ENCODE assay signal across 10 cellular contexts in genomic region chr2:238220892-238221521, GRCh38. TPM values are rescaled to one million over a fixed set of nuclear protein-coding genes. Genes with fewer than 3 reads are reported as not detected.
DNase-seq lines count a peak whose midpoint lies in the region; ATAC-seq and TF ChIP-seq lines count a peak whose summit lies in the region.
"Had no signal": no experiment of that assay in that cellular context is flagged by ENCODE, and none has a peak within 500 bp of the region (broad histone marks: within the 10 kb centered on the region; RNA-seq: fewer than 3 reads in every experiment).

No MANE protein-coding gene starts in this region.

- peak overlapping the region in 1 of 2 donors; percentile 47 for H3K4me3 ChIP-seq in stomach smooth muscle (ENCODE audit: low read length in 2 of 2)

- no peaks in the 10 kb centered on the region for H3K36me3 Mint-ChIP-seq in activated CD4-positive, alpha-beta T cell treated with anti-CD3 and anti-CD28 coated beads, Interleukin-2, amount 10 ng/mL, durations not matched to agents 24 days and 14 days (ENCODE audit: low read depth)
- H3K36me3 Mint-ChIP-seq in activated CD4-positive, alpha-beta T cell treated with anti-CD3 and anti-CD28 coated beads, Interleukin-2, amount 10 ng/mL, durations not matched to agents 7 days and 5 days (ENCODE audit: low read depth), result no peaks in the 10 kb centered on the region
- peaks cover 2% of the 10 kb centered on the region for H3K36me3 Mint-ChIP-seq in progenitor cell of endocrine pancreas (ENCODE audit: insufficient read depth)

- peak overlapping the region; percentile 41 for H3K4me3 Mint-ChIP-seq in activated CD4-positive, alpha-beta T cell treated with anti-CD3 and anti-CD28 coated beads, Interleukin-2, amount 10 ng/mL, durations not matched to agents 24 days and 14 days
- H3K4me3 Mint-ChIP-seq in activated CD4-positive, alpha-beta T cell treated with anti-CD3 and anti-CD28 coated beads, Interleukin-2, amount 10 ng/mL, durations not matched to agents 7 days and 5 days, result no peak overlapping the region
- H3K4me3 Mint-ChIP-seq in progenitor cell of endocrine pancreas (ENCODE audit: low read depth), result no peak overlapping the region

- no peak overlapping the region for H3K9ac ChIP-seq in stomach smooth muscle (ENCODE audit: low read length in 2 of 2)

- H3K27me3 ChIP-seq in stomach smooth muscle (ENCODE audit: control insufficient read depth in 1 of 2, insufficient read depth in 2 of 2, low read length in 2 of 2), result no peaks in the 10 kb centered on the region
- H3K27me3 ChIP-seq: BE2C had no signal

- no peaks in the 10 kb centered on the region for H3K9me3 ChIP-seq in stomach smooth muscle (ENCODE audit: control insufficient read depth in 2 of 2, low read length in 2 of 2)
- H3K9me3 ChIP-seq: BE2C had no signal

- peak overlapping the region; percentile 24 for H3K27ac ChIP-seq in stomach smooth muscle (ENCODE audit: low read length)

- no peak for DNase-seq in activated CD4-positive, alpha-beta T cell treated with anti-CD3 and anti-CD28 coated beads, Interleukin-2, amount 10 ng/mL, durations not matched to agents 24 days and 14 days
- no peak for DNase-seq in activated CD4-positive, alpha-beta T cell treated with anti-CD3 and anti-CD28 coated beads, Interleukin-2, amount 10 ng/mL, durations not matched to agents 7 days and 5 days
- peak; percentile 74 for DNase-seq in SK-N-DZ (ENCODE audit: low spot score)
- no peak for DNase-seq in left cardiac atrium
- no peak for DNase-seq in AG08395 (ENCODE audit: low spot score)
- no peak for DNase-seq in progenitor cell of endocrine pancreas (ENCODE audit: low spot score, unreplicated experiment)
- DNase-seq: BE2C, NCI-H187 had no signal

- CTCF ChIA-PET in activated CD4-positive, alpha-beta T cell treated with anti-CD3 and anti-CD28 coated beads, Interleukin-2, amount 10 ng/mL, durations not matched to agents 7 days and 5 days (lab: Charles Lee), result interaction anchor here (1.1 to 1.2 kb wide), 2 partner anchors 10 to 18 kb away, joined by 3 read pairs; no protein-coding TSS in a partner anchor

- H3K9me3 Mint-ChIP-seq in activated CD4-positive, alpha-beta T cell treated with anti-CD3 and anti-CD28 coated beads, Interleukin-2, amount 10 ng/mL, durations not matched to agents 24 days and 14 days, result no peaks in the 10 kb centered on the region
- H3K9me3 Mint-ChIP-seq in activated CD4-positive, alpha-beta T cell treated with anti-CD3 and anti-CD28 coated beads, Interleukin-2, amount 10 ng/mL, durations not matched to agents 7 days and 5 days, result no peaks in the 10 kb centered on the region
- H3K9me3 Mint-ChIP-seq in progenitor cell of endocrine pancreas (ENCODE audit: low read depth), result no peaks in the 10 kb centered on the region

- intact Hi-C loops in activated CD4-positive, alpha-beta T cell treated with anti-CD3 and anti-CD28 coated beads, Interleukin-2, amount 10 ng/mL, durations not matched to agents 24 days and 14 days (cut with micrococcal nuclease), result no loop called here
- intact Hi-C loops in left cardiac atrium (cut with DNase I), result no loop called here

- POLR2A ChIA-PET in activated CD4-positive, alpha-beta T cell treated with anti-CD3 and anti-CD28 coated beads, Interleukin-2, amount 10 ng/mL, durations not matched to agents 7 days and 5 days (lab: Charles Lee), result no interaction called here

- H3K4me1 Mint-ChIP-seq in activated CD4-positive, alpha-beta T cell treated with anti-CD3 and anti-CD28 coated beads, Interleukin-2, amount 10 ng/mL, durations not matched to agents 24 days and 14 days, result no peaks in the 10 kb centered on the region
- no peaks in the 10 kb centered on the region for H3K4me1 Mint-ChIP-seq in activated CD4-positive, alpha-beta T cell treated with anti-CD3 and anti-CD28 coated beads, Interleukin-2, amount 10 ng/mL, durations not matched to agents 7 days and 5 days
- H3K4me1 Mint-ChIP-seq in progenitor cell of endocrine pancreas (ENCODE audit: low read depth), result peaks cover 2% of the 10 kb centered on the region

- TF ChIP-seq CTCF in progenitor cell of endocrine pancreas (IDR thresholded peaks at IDR 0.05; ENCODE audit: unreplicated experiment), result no peak

- peaks cover 6% of the 10 kb centered on the region for H3K27me3 Mint-ChIP-seq in activated CD4-positive, alpha-beta T cell treated with anti-CD3 and anti-CD28 coated beads, Interleukin-2, amount 10 ng/mL, durations not matched to agents 24 days and 14 days
- H3K27me3 Mint-ChIP-seq in activated CD4-positive, alpha-beta T cell treated with anti-CD3 and anti-CD28 coated beads, Interleukin-2, amount 10 ng/mL, durations not matched to agents 7 days and 5 days, result no peaks in the 10 kb centered on the region
- no peaks in the 10 kb centered on the region for H3K27me3 Mint-ChIP-seq in progenitor cell of endocrine pancreas

- peak; percentile 53 to 54 for ATAC-seq in left cardiac atrium
- ATAC-seq in HG02884 (IDR thresholded peaks at IDR 0.05; ENCODE audit: unreplicated experiment), result no peak

- no peaks in the 10 kb centered on the region for H3K36me3 ChIP-seq in stomach smooth muscle (ENCODE audit: control insufficient read depth in 2 of 2, insufficient read depth in 2 of 2, low read length in 2 of 2)
- H3K36me3 ChIP-seq: BE2C had no signal

- H3K27ac Mint-ChIP-seq in activated CD4-positive, alpha-beta T cell treated with anti-CD3 and anti-CD28 coated beads, Interleukin-2, amount 10 ng/mL, durations not matched to agents 24 days and 14 days, result no peak overlapping the region
- H3K27ac Mint-ChIP-seq in activated CD4-positive, alpha-beta T cell treated with anti-CD3 and anti-CD28 coated beads, Interleukin-2, amount 10 ng/mL, durations not matched to agents 7 days and 5 days, result no peak overlapping the region
- H3K27ac Mint-ChIP-seq in progenitor cell of endocrine pancreas, result no peak overlapping the region

- peaks cover 12% of the 10 kb centered on the region for H3K4me1 ChIP-seq in stomach smooth muscle (ENCODE audit: control insufficient read depth, insufficient read depth, low read length)
- H3K4me1 ChIP-seq: BE2C had no signal

RNA-seq across cellular contexts. Expression of gene ILKAP, which starts 17.5 kb away (rescaled TPM):
- total RNA-seq in activated CD4-positive, alpha-beta T cell treated with anti-CD3 and anti-CD28 coated beads, Interleukin-2, amount 10 ng/mL, durations not matched to agents 24 days and 14 days, result 74.4 and 77.4 TPM in 2 replicates
- total RNA-seq in activated CD4-positive, alpha-beta T cell treated with anti-CD3 and anti-CD28 coated beads, Interleukin-2, amount 10 ng/mL, durations not matched to agents 7 days and 5 days, result 10 to 100 TPM; 59.1 to 63.2 TPM
- polyA plus RNA-seq in SK-N-DZ (2014; cell fraction: cytosol; rRNA removed), result 35.3 and 40.2 TPM in 2 replicates
- 75.5 and 77.4 TPM in 2 replicates for polyA plus RNA-seq in SK-N-DZ (2014; cell fraction: nucleus; rRNA removed)
- total RNA-seq in left cardiac atrium (10 to 100 TPM; 23.4 to 27.9 TPM), progenitor cell of endocrine pancreas (50.3 and 56.3 TPM in 2 replicates)

RNA-seq across cellular contexts. Expression of gene HES6, which starts 18.8 kb away (rescaled TPM):
- 10.2 and 10.3 TPM in 2 replicates for total RNA-seq in activated CD4-positive, alpha-beta T cell treated with anti-CD3 and anti-CD28 coated beads, Interleukin-2, amount 10 ng/mL, durations not matched to agents 24 days and 14 days
- total RNA-seq in activated CD4-positive, alpha-beta T cell treated with anti-CD3 and anti-CD28 coated beads, Interleukin-2, amount 10 ng/mL, durations not matched to agents 7 days and 5 days, result 1 to 10 TPM; 1.8 to 3.2 TPM
- polyA plus RNA-seq in SK-N-DZ (2014; cell fraction: cytosol; rRNA removed), result 218 and 334 TPM in 2 replicates
- 858 and 888 TPM in 2 replicates for polyA plus RNA-seq in SK-N-DZ (2014; cell fraction: nucleus; rRNA removed)
- total RNA-seq in left cardiac atrium, result 1 to 10 TPM; 3.8 to 4.3 TPM
- total RNA-seq in progenitor cell of endocrine pancreas, result 64.2 and 64.7 TPM in 2 replicates
